Comparison of ENCODE assay signal across 8 cellular contexts in genomic region chr11:76205252-76206076, GRCh38. TPM values are rescaled to one million over a fixed set of nuclear protein-coding genes. Genes with fewer than 3 reads are reported as not detected.
A peak's percentile ranks its signal among the peaks of the same experiment; 100 is the strongest.
DNase-seq lines count a peak whose midpoint lies in the region; ATAC-seq and TF ChIP-seq lines count a peak whose summit lies in the region.
"Had no signal": no experiment of that assay in that cellular context is flagged by ENCODE, and none has a peak within 500 bp of the region (broad histone marks: within the 10 kb centered on the region; RNA-seq: fewer than 3 reads in every experiment).

No MANE protein-coding gene starts in this region.

- H3K9me3 ChIP-seq in HEK293 (ENCODE audit: control insufficient read depth, insufficient read depth, low read depth, low read length) (no peaks in the 10 kb centered on the region), hepatocyte (ENCODE audit: low read depth) (no peaks in the 10 kb centered on the region), smooth muscle cell (replicated peaks; ENCODE audit: low read depth) (no peaks in the 10 kb centered on the region), gastroesophageal sphincter (no peaks in the 10 kb centered on the region)

- no peak for TF ChIP-seq POLR2A in gastroesophageal sphincter (IDR thresholded peaks at IDR 0.05)

- no peak for TF ChIP-seq EP300 in gastroesophageal sphincter (IDR thresholded peaks at IDR 0.05)

- no peak for DNase-seq in activated CD4-positive, alpha-beta memory T cell treated with anti-CD3 and anti-CD28 coated beads, Interleukin-2, amount 10 ng/mL, durations not matched to agents 7 days and 5 days
- DNase-seq in hepatocyte (ENCODE audit: low spot score) (peak; percentile 40), smooth muscle cell (lab: John Stamatoyannopoulos, UW; ENCODE audit: unreplicated experiment) (no peak), A172 (ENCODE audit: low spot score) (no peak)

- TF ChIP-seq CTCF in HEK293 (tag by site-specific recombination; IDR thresholded peaks at IDR 0.05) (no peak), hepatocyte (IDR thresholded peaks at IDR 0.05; ENCODE audit: poor library complexity) (no peak), smooth muscle cell (IDR thresholded peaks at IDR 0.05; ENCODE audit: borderline replicate concordance, insufficient read depth, poor library complexity, severe bottlenecking) (no peak), gastroesophageal sphincter (IDR thresholded peaks at IDR 0.05) (no peak)

- no peak overlapping the region for H3K27ac Mint-ChIP-seq in activated CD4-positive, alpha-beta memory T cell treated with anti-CD3 and anti-CD28 coated beads, Interleukin-2, amount 10 ng/mL, durations not matched to agents 7 days and 5 days

- H3K27ac ChIP-seq in HEK293 (ENCODE audit: extremely low read depth, low read depth, low read length): no peak overlapping the region
- H3K27ac ChIP-seq in hepatocyte: no peak overlapping the region
- H3K27ac ChIP-seq in smooth muscle cell (ENCODE audit: low read depth): no peak overlapping the region
- no peak overlapping the region for H3K27ac ChIP-seq in gastroesophageal sphincter
- H3K27ac ChIP-seq: GM23248 had no signal

- H3K27me3 ChIP-seq in hepatocyte (peaks cover 12% of the 10 kb centered on the region), smooth muscle cell (ENCODE audit: low read depth) (peaks cover 20% of the 10 kb centered on the region), gastroesophageal sphincter (peaks cover 68% of the 10 kb centered on the region)

- ATAC-seq in gastroesophageal sphincter: no peak
- ATAC-seq in GM19463 (IDR thresholded peaks at IDR 0.05; ENCODE audit: unreplicated experiment): no peak

- H3K9me3 Mint-ChIP-seq in activated CD4-positive, alpha-beta memory T cell treated with anti-CD3 and anti-CD28 coated beads, Interleukin-2, amount 10 ng/mL, durations not matched to agents 7 days and 5 days: no peaks in the 10 kb centered on the region

- H4K20me1 ChIP-seq in hepatocyte (ENCODE audit: insufficient read depth, poor library complexity, severe bottlenecking) (no peaks in the 10 kb centered on the region), smooth muscle cell (ENCODE audit: low read depth) (no peaks in the 10 kb centered on the region)

- peaks cover 51% of the 10 kb centered on the region for H3K27me3 Mint-ChIP-seq in activated CD4-positive, alpha-beta memory T cell treated with anti-CD3 and anti-CD28 coated beads, Interleukin-2, amount 10 ng/mL, durations not matched to agents 7 days and 5 days

- H3K36me3 ChIP-seq in HEK293 (ENCODE audit: control insufficient read depth in 2 of 2, insufficient read depth in 1 of 2, low read length in 2 of 2) (peaks cover 0 to 6% of the 10 kb centered on the region in 2 experiments; a peak in 1 of 3 replicates), hepatocyte (replicated peaks; ENCODE audit: insufficient read depth, low read depth) (no peaks in the 10 kb centered on the region), smooth muscle cell (ENCODE audit: low read depth) (no peaks in the 10 kb centered on the region), gastroesophageal sphincter (no peaks in the 10 kb centered on the region)

- H3K79me2 ChIP-seq in hepatocyte (no peaks in the 10 kb centered on the region), smooth muscle cell (ENCODE audit: low read depth) (no peaks in the 10 kb centered on the region)

- POLR2A ChIA-PET in HEK293 (lab: Yijun Ruan, JAX): no interaction called here
- POLR2A ChIA-PET in activated CD4-positive, alpha-beta memory T cell treated with anti-CD3 and anti-CD28 coated beads, Interleukin-2, amount 10 ng/mL, durations not matched to agents 7 days and 5 days (lab: Charles Lee): no interaction called here

- CTCF ChIA-PET in HEK293 (lab: Yijun Ruan, JAX): interaction anchor here (0.6 to 1.8 kb wide), 9 partner anchors 13 to 475 kb away, joined by 3 to 7 read pairs (median 3); no protein-coding TSS in a partner anchor
- CTCF ChIA-PET in activated CD4-positive, alpha-beta memory T cell treated with anti-CD3 and anti-CD28 coated beads, Interleukin-2, amount 10 ng/mL, durations not matched to agents 7 days and 5 days (lab: Charles Lee): interaction anchor here (0.6 to 6.1 kb wide), 3 partner anchors 113 to 309 kb away, joined by 3 to 105 read pairs (median 3); no protein-coding TSS in a partner anchor

- no peaks in the 10 kb centered on the region for H3K36me3 Mint-ChIP-seq in activated CD4-positive, alpha-beta memory T cell treated with anti-CD3 and anti-CD28 coated beads, Interleukin-2, amount 10 ng/mL, durations not matched to agents 7 days and 5 days (ENCODE audit: low read depth)

- H3K4me2 ChIP-seq in hepatocyte (peak overlapping the region; percentile 100), smooth muscle cell (peak overlapping the region; percentile 98)

- no peak overlapping the region for H3K9ac ChIP-seq in smooth muscle cell (ENCODE audit: low read depth)
- H3K9ac ChIP-seq: GM23248 had no signal

- H2AFZ ChIP-seq in hepatocyte (no peak overlapping the region), smooth muscle cell (ENCODE audit: low read depth) (no peak overlapping the region)

- H3K4me1 Mint-ChIP-seq in activated CD4-positive, alpha-beta memory T cell treated with anti-CD3 and anti-CD28 coated beads, Interleukin-2, amount 10 ng/mL, durations not matched to agents 7 days and 5 days: peaks cover 22% of the 10 kb centered on the region

- H3K4me3 ChIP-seq in HEK293 (ENCODE audit: low read depth, low read length) (no peak overlapping the region), hepatocyte (peak overlapping the region; percentile 67), smooth muscle cell (peak overlapping the region; percentile 56), gastroesophageal sphincter (peak overlapping the region in 1 of 2 donors; percentile 64)

- no peaks in the 10 kb centered on the region for H3K9me2 ChIP-seq in hepatocyte (replicated peaks; ENCODE audit: insufficient read depth)

- H3F3A ChIP-seq in smooth muscle cell (ENCODE audit: low read depth): no peaks in the 10 kb centered on the region

- no peaks in the 10 kb centered on the region; the same call in 1 of the 2 replicates for H3K4me1 ChIP-seq in HEK293 (ENCODE audit: control insufficient read depth, insufficient read depth, low read length)
- peaks cover 36% of the 10 kb centered on the region for H3K4me1 ChIP-seq in hepatocyte (ENCODE audit: insufficient read depth)
- H3K4me1 ChIP-seq in smooth muscle cell (ENCODE audit: low read depth): peaks cover 27% of the 10 kb centered on the region
- H3K4me1 ChIP-seq in gastroesophageal sphincter: peaks cover 0 to 51% (median 39%) of the 10 kb centered on the region in 3 donors

- peak overlapping the region; percentile 35 for H3K4me3 Mint-ChIP-seq in activated CD4-positive, alpha-beta memory T cell treated with anti-CD3 and anti-CD28 coated beads, Interleukin-2, amount 10 ng/mL, durations not matched to agents 7 days and 5 days

- WGBS in hepatocyte (ENCODE audit: low lambda C conversion rate, missing lambda C conversion rate): 11% methylated on average over 23 of the region's 23 CpGs
- 4% methylated on average over 22 of the region's 23 CpGs for WGBS in smooth muscle cell (ENCODE audit: low lambda C conversion rate)
- 78 to 93% methylated on average over 4 to 11 of the region's 23 CpGs for WGBS in gastroesophageal sphincter (ENCODE audit: low coverage in 1 of 2), 2 donors

TF ChIP-seq in HEK293, 187 proteins besides CTCF, POLR2A, EP300 and RAD21:
- TF ChIP-seq, protein P1, sequence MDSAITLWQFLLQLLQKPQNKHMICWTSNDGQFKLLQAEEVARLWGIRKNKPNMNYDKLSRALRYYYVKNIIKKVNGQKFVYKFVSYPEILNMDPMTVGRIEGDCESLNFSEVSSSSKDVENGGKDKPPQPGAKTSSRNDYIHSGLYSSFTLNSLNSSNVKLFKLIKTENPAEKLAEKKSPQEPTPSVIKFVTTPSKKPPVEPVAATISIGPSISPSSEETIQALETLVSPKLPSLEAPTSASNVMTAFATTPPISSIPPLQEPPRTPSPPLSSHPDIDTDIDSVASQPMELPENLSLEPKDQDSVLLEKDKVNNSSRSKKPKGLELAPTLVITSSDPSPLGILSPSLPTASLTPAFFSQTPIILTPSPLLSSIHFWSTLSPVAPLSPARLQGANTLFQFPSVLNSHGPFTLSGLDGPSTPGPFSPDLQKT (IDR thresholded peaks at IDR 0.05; ENCODE audit: borderline replicate concordance, low read depth, low read length): no peak
- peak; percentile 80 for TF ChIP-seq ZIC2 (tag by site-specific recombination; IDR thresholded peaks at IDR 0.05)

RNA-seq across cellular contexts. Expression of gene WNT11, which starts 0.8 kb away (rescaled TPM):
- under 1 TPM in 1 of 2 experiments, not detected in 1; 0.20 TPM for total RNA-seq in activated CD4-positive, alpha-beta memory T cell treated with anti-CD3 and anti-CD28 coated beads, Interleukin-2, amount 10 ng/mL, durations not matched to agents 7 days and 5 days
- total RNA-seq in hepatocyte: 13.2 and 16.4 TPM in 2 replicates
- 13.1 and 19.1 TPM in 2 replicates for polyA plus RNA-seq in hepatocyte
- total RNA-seq in smooth muscle cell: 6.8 and 13.5 TPM in 2 replicates
- 9.4 and 12.1 TPM in 2 replicates for polyA plus RNA-seq in smooth muscle cell
- 10 to 100 TPM in 1 of 4 donors, 1 to 10 TPM in 3; 2.5 to 17.1 (median 5.4) TPM for total RNA-seq in gastroesophageal sphincter
- total RNA-seq in A172 (2014; rRNA removed; shearing (Covaris generic)): 0.98 and 2.6 TPM in 2 replicates
- total RNA-seq: GM23248 had no signal
- polyA plus RNA-seq: GM23248 had no signal
